ENCODE assay signal across 8 cellular contexts in genomic region chr11:98365941-98366340, GRCh38.
"Had no signal": no experiment of that assay in that cellular context is flagged by ENCODE, and none has a peak within 500 bp of the region (broad histone marks: within the 10 kb centered on the region; RNA-seq: fewer than 3 reads in every experiment).

No MANE protein-coding gene starts in this region.

- H3K4me3 ChIP-seq: GM23248, HAP-1 had no signal

- H3K4me1 ChIP-seq: HAP-1 had no signal

- H2AFZ ChIP-seq: GM23248 had no signal

- H3K9me3 ChIP-seq: HAP-1 had no signal

- FAIRE-seq: HTR-8/SVneo had no signal

- H3K36me3 ChIP-seq: HAP-1 had no signal

- ATAC-seq: HCT116 had no signal

- H3K27ac ChIP-seq: GM23248, KMS-11 had no signal

- H3K9ac ChIP-seq: GM23248, KMS-11 had no signal

- H3K4me2 ChIP-seq: KMS-11 had no signal

- DNase-seq: GM23248, GOT3, H7, KBM-7 had no signal
